ENCODE assay signal across 8 cellular contexts in the genomic region with DNA sequence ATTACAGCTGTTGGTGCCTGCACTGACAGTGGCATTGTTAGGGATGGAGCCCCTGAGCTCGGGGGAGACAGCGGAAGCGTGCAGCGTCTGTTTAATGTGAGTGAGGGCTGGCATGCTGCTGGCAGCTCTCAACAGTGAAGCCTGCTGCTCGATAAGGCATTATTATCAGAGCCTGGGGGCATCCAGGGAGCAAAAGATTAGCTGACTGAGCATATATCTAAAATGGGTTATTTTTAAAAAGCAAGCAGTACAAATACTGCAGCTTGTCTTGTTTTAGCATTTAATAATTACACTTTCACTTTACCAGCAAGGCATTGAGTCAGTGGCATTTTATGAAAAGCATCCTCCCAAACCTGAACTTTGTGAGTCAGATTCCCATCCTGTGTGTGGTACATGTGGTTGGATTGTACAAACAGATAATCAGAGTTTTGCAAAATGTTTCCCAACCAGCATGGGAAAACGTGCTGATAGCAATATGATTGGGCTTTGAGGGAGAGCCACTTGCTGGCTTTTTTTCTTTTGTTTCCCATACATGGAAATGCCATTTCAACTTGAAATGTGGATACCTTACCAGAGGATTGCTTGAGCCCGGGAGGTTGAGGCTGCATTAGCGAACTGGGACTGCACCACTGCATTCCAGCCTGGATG.
A peak's percentile ranks its signal among the peaks of the same experiment; 100 is the strongest.
DNase-seq lines count a peak whose midpoint lies in the region; ATAC-seq and TF ChIP-seq lines count a peak whose summit lies in the region.

No MANE protein-coding gene starts in this region.

- no TSS peak for BruUV-seq in Caco-2 (replicated peaks; lab: Mats Ljungman, UMichigan)

- H3K27ac ChIP-seq in RWPE2 (ENCODE audit: poor library complexity, severe bottlenecking) (peak overlapping the region; percentile 93), upper lobe of left lung (peak overlapping the region; percentile 64 to 90 (median 82))

- H3K4me1 ChIP-seq in RWPE2 (ENCODE audit: insufficient read depth, poor library complexity, severe bottlenecking) (peaks cover 77% of the 10 kb centered on the region), upper lobe of left lung (peaks cover 62 to 83% (median 72%) of the 10 kb centered on the region in 4 donors), Caco-2 (no peaks in the 10 kb centered on the region)

- peak in 2 of 4 donors; percentile 73 to 88 for TF ChIP-seq EP300 in upper lobe of left lung (IDR thresholded peaks at IDR 0.05)

- peak; percentile 52 for DNase-seq in activated naive CD4-positive, alpha-beta T cell treated with anti-CD3 and anti-CD28 coated beads, Interleukin-2, amount 10 ng/mL, durations not matched to agents 7 days and 5 days
- no peak for DNase-seq in activated naive CD4-positive, alpha-beta T cell treated with anti-CD3 and anti-CD28 coated beads, Interleukin-2, amount 50 U/mL, for 16 hours
- no peak for DNase-seq in RWPE2 (ENCODE audit: low spot score)
- peak; percentile 35 for DNase-seq in cerebellar cortex (ENCODE audit: low spot score)
- no peak for DNase-seq in memory B cell (ENCODE audit: low spot score in 2 of 2)
- DNase-seq in upper lobe of left lung: no peak
- no peak for DNase-seq in NCI-H446 (lab: John Stamatoyannopoulos, UW)
- DNase-seq in Caco-2: no peak

- TF ChIP-seq CTCF in RWPE2 (IDR thresholded peaks at IDR 0.05; ENCODE audit: poor library complexity, severe bottlenecking): no peak
- TF ChIP-seq CTCF in upper lobe of left lung (IDR thresholded peaks at IDR 0.05): no peak
- TF ChIP-seq CTCF in Caco-2 (IDR thresholded peaks at IDR 0.05; ENCODE audit: insufficient read depth in 1 of 2, low read depth in 1 of 2, low read length in 1 of 2, severe bottlenecking in 1 of 2, unreplicated experiment in 1 of 2): no peak

- CTCF ChIA-PET in activated naive CD4-positive, alpha-beta T cell treated with anti-CD3 and anti-CD28 coated beads, Interleukin-2, amount 10 ng/mL, durations not matched to agents 7 days and 5 days (lab: Charles Lee): interaction anchor here (0.8 to 4.2 kb wide), 4 partner anchors 10 to 365 kb away, joined by 3 to 25 read pairs (median 4); partner anchors contain the start of gene PRKCH
- CTCF ChIA-PET in Caco-2 (lab: Charles Lee): interaction anchor here (0.8 kb wide), 1 partner anchor 87 kb away, joined by 3 read pairs; no protein-coding TSS in a partner anchor

- peak overlapping the region; percentile 77 for H3K4me3 Mint-ChIP-seq in activated naive CD4-positive, alpha-beta T cell treated with anti-CD3 and anti-CD28 coated beads, Interleukin-2, amount 10 ng/mL, durations not matched to agents 7 days and 5 days
- H3K4me3 Mint-ChIP-seq in memory B cell (peak overlapping the region; percentile 92), Caco-2 (ENCODE audit: unreplicated experiment) (no peak overlapping the region)

- H3K27me3 Mint-ChIP-seq in activated naive CD4-positive, alpha-beta T cell treated with anti-CD3 and anti-CD28 coated beads, Interleukin-2, amount 10 ng/mL, durations not matched to agents 7 days and 5 days: no peaks in the 10 kb centered on the region
- H3K27me3 Mint-ChIP-seq in memory B cell (no peaks in the 10 kb centered on the region), Caco-2 (ENCODE audit: insufficient read depth, unreplicated experiment) (no peaks in the 10 kb centered on the region)

- intact Hi-C loops in Caco-2 (cut with micrococcal nuclease; ENCODE audit: unreplicated experiment): no loop called here

- H3K9me3 ChIP-seq in RWPE2 (ENCODE audit: severe bottlenecking): no peaks in the 10 kb centered on the region
- H3K9me3 ChIP-seq in upper lobe of left lung: no peaks in the 10 kb centered on the region
- H3K9me3 ChIP-seq in Caco-2: no peaks in the 10 kb centered on the region

- H3K36me3 ChIP-seq in RWPE2 (ENCODE audit: low read depth) (no peaks in the 10 kb centered on the region), upper lobe of left lung (no peaks in the 10 kb centered on the region), Caco-2 (ENCODE audit: control insufficient read depth, insufficient read depth, low read length) (no peaks in the 10 kb centered on the region)

- peaks cover 67% of the 10 kb centered on the region for H3K36me3 Mint-ChIP-seq in activated naive CD4-positive, alpha-beta T cell treated with anti-CD3 and anti-CD28 coated beads, Interleukin-2, amount 10 ng/mL, durations not matched to agents 7 days and 5 days
- H3K36me3 Mint-ChIP-seq in memory B cell (no peaks in the 10 kb centered on the region), Caco-2 (ENCODE audit: insufficient read depth, unreplicated experiment) (peaks cover 5% of the 10 kb centered on the region)

- TF ChIP-seq POLR2A in upper lobe of left lung (IDR thresholded peaks at IDR 0.05): no peak

- H3K4me3 ChIP-seq in RWPE2 (ENCODE audit: severe bottlenecking) (peak overlapping the region; percentile 18), upper lobe of left lung (peak overlapping the region in 3 of 4 donors; percentile 6 to 30 (median 24)), Caco-2 (ENCODE audit: low read depth, low read length) (no peak overlapping the region)

- ATAC-seq in RWPE2 (ENCODE audit: low read depth): peak; percentile 73
- ATAC-seq in memory B cell (ENCODE audit: low read depth): peak; percentile 20
- no peak for ATAC-seq in upper lobe of left lung (ENCODE audit: low FRiP score in 2 of 2)

- POLR2A ChIA-PET in Caco-2 (lab: Charles Lee): no interaction called here

- H3K27me3 ChIP-seq in RWPE2 (ENCODE audit: insufficient read depth, poor library complexity, severe bottlenecking) (no peaks in the 10 kb centered on the region), upper lobe of left lung (no peaks in the 10 kb centered on the region), Caco-2 (replicated peaks; ENCODE audit: control insufficient read depth, insufficient read depth, low read length) (no peaks in the 10 kb centered on the region)

- H3K9me3 Mint-ChIP-seq in activated naive CD4-positive, alpha-beta T cell treated with anti-CD3 and anti-CD28 coated beads, Interleukin-2, amount 10 ng/mL, durations not matched to agents 7 days and 5 days: no peaks in the 10 kb centered on the region
- H3K9me3 Mint-ChIP-seq in memory B cell (no peaks in the 10 kb centered on the region), Caco-2 (ENCODE audit: unreplicated experiment) (no peaks in the 10 kb centered on the region)

- H3K4me1 Mint-ChIP-seq in activated naive CD4-positive, alpha-beta T cell treated with anti-CD3 and anti-CD28 coated beads, Interleukin-2, amount 10 ng/mL, durations not matched to agents 7 days and 5 days: peaks cover 90% of the 10 kb centered on the region
- H3K4me1 Mint-ChIP-seq in memory B cell: peaks cover 45% of the 10 kb centered on the region
- H3K4me1 Mint-ChIP-seq in Caco-2 (ENCODE audit: low read depth, unreplicated experiment): no peaks in the 10 kb centered on the region

- WGBS in upper lobe of left lung, 2 donors: 39 to 47% methylated on average over 8 of the region's 8 CpGs

- peak overlapping the region; percentile 95 for H3K27ac Mint-ChIP-seq in activated naive CD4-positive, alpha-beta T cell treated with anti-CD3 and anti-CD28 coated beads, Interleukin-2, amount 10 ng/mL, durations not matched to agents 7 days and 5 days
- H3K27ac Mint-ChIP-seq in memory B cell (peak overlapping the region; percentile 95), Caco-2 (ENCODE audit: unreplicated experiment) (no peak overlapping the region)

Comparison
In these comparisons a context has a peak if more than half of its experiments do, and no peak if none do; other contexts are left out.
1. DNase-seq: peak in activated naive CD4-positive, alpha-beta T cell treated with anti-CD3 and anti-CD28 coated beads, Interleukin-2, amount 10 ng/mL, durations not matched to agents 7 days and 5 days (single experiment) and cerebellar cortex (single experiment); none in activated naive CD4-positive, alpha-beta T cell treated with anti-CD3 and anti-CD28 coated beads, Interleukin-2, amount 50 U/mL, for 16 hours (single experiment), RWPE2 (single experiment), memory B cell (0 of 2), upper lobe of left lung (0 of 2), NCI-H446 (0 of 2) and Caco-2 (0 of 2).
2. ATAC-seq: peak in RWPE2 (single experiment) and memory B cell (single experiment); none in upper lobe of left lung (0 of 2).